In genomic region chr7:43649755-43650274, GRCh38 we compare ENCODE assay signal across 8 cellular contexts.
DNase-seq lines count a peak whose midpoint lies in the region; ATAC-seq and FAIRE-seq lines count a peak whose summit lies in the region.

No MANE protein-coding gene starts in this region.

- peak; percentile 77 for FAIRE-seq in RCC 7860 (lab: Jason Lieb, UNC)

- CTCF ChIA-PET in activated CD8-positive, alpha-beta memory T cell treated with anti-CD3 and anti-CD28 coated beads, Interleukin-2, amount 10 ng/mL, durations not matched to agents 7 days and 5 days (lab: Charles Lee), result interaction anchor here (0.6 to 11.0 kb wide), 11 partner anchors 11 to 429 kb away, joined by 3 to 90 read pairs (median 8); partner anchors contain the start of gene STK17A

- H3K4me1 ChIP-seq in adipocyte (ENCODE audit: control insufficient read depth, insufficient read depth, low read length) (peaks cover 69% of the 10 kb centered on the region), mucosa of rectum (ENCODE audit: control insufficient read depth in 2 of 2, insufficient read depth in 2 of 2, low read length in 2 of 2) (peaks cover 42 to 44% of the 10 kb centered on the region in 2 donors)

- peak overlapping the region; percentile 76 for H3K4me3 Mint-ChIP-seq in activated CD8-positive, alpha-beta memory T cell treated with anti-CD3 and anti-CD28 coated beads, Interleukin-2, amount 10 ng/mL, durations not matched to agents 7 days and 5 days

- H3K36me3 Mint-ChIP-seq in activated CD8-positive, alpha-beta memory T cell treated with anti-CD3 and anti-CD28 coated beads, Interleukin-2, amount 10 ng/mL, durations not matched to agents 7 days and 5 days, result peaks cover 39% of the 10 kb centered on the region

- peaks cover 8% of the 10 kb centered on the region for H3K36me3 ChIP-seq in adipocyte (ENCODE audit: control insufficient read depth, insufficient read depth, low read length, severe bottlenecking)
- H3K36me3 ChIP-seq in mucosa of rectum (ENCODE audit: control insufficient read depth in 2 of 2, insufficient read depth in 2 of 2, low read length in 2 of 2), result no peaks in the 10 kb centered on the region
- H3K36me3 ChIP-seq in MG63, result peaks cover 30% of the 10 kb centered on the region

- peak overlapping the region; percentile 72 for H3K9ac ChIP-seq in adipocyte (ENCODE audit: low read length)
- H3K9ac ChIP-seq in mucosa of rectum (ENCODE audit: low read depth in 1 of 2, low read length in 2 of 2), result peak overlapping the region; percentile 1 to 35

- H3K4me1 Mint-ChIP-seq in activated CD8-positive, alpha-beta memory T cell treated with anti-CD3 and anti-CD28 coated beads, Interleukin-2, amount 10 ng/mL, durations not matched to agents 7 days and 5 days, result peaks cover 95% of the 10 kb centered on the region

- peak; percentile 92 for DNase-seq in activated CD8-positive, alpha-beta memory T cell treated with anti-CD3 and anti-CD28 coated beads, Interleukin-2, amount 10 ng/mL, durations not matched to agents 7 days and 5 days
- no peak for DNase-seq in activated CD8-positive, alpha-beta memory T cell treated with anti-CD3 and anti-CD28 coated beads for 24 hours
- peak; percentile 76 for DNase-seq in RCC 7860 (ENCODE audit: low spot score)
- DNase-seq in adipocyte (ENCODE audit: low read depth), result no peak
- DNase-seq in MG63, result no peak
- DNase-seq in GM03348 (ENCODE audit: low spot score), result no peak

- ATAC-seq in activated CD8-positive, alpha-beta memory T cell treated with anti-CD3 and anti-CD28 coated beads, Interleukin-2, amount 10 ng/mL, durations not matched to agents 7 days and 5 days, result peak; percentile 60
- ATAC-seq in HG02970 (IDR thresholded peaks at IDR 0.05; ENCODE audit: low FRiP score, unreplicated experiment), result peak; percentile 44

- H3K27ac ChIP-seq in mucosa of rectum (ENCODE audit: low read depth in 2 of 2, low read length in 2 of 2), result peak overlapping the region; percentile 32 to 76

- H3K9me3 ChIP-seq in adipocyte (ENCODE audit: control insufficient read depth, low read length) (no peaks in the 10 kb centered on the region), mucosa of rectum (ENCODE audit: control insufficient read depth in 2 of 2, low read length in 2 of 2) (no peaks in the 10 kb centered on the region), MG63 (no peaks in the 10 kb centered on the region)

- H3K27me3 Mint-ChIP-seq in activated CD8-positive, alpha-beta memory T cell treated with anti-CD3 and anti-CD28 coated beads, Interleukin-2, amount 10 ng/mL, durations not matched to agents 7 days and 5 days, result no peaks in the 10 kb centered on the region

- H3K27me3 ChIP-seq in adipocyte (replicated peaks; ENCODE audit: control insufficient read depth, insufficient read depth, low read length) (no peaks in the 10 kb centered on the region), mucosa of rectum (ENCODE audit: control insufficient read depth in 2 of 2, insufficient read depth in 2 of 2, low read length in 2 of 2) (no peaks in the 10 kb centered on the region), MG63 (no peaks in the 10 kb centered on the region)

- H3K9me3 Mint-ChIP-seq in activated CD8-positive, alpha-beta memory T cell treated with anti-CD3 and anti-CD28 coated beads, Interleukin-2, amount 10 ng/mL, durations not matched to agents 7 days and 5 days (ENCODE audit: low read depth), result no peaks in the 10 kb centered on the region

- peak overlapping the region; percentile 97 for H3K27ac Mint-ChIP-seq in activated CD8-positive, alpha-beta memory T cell treated with anti-CD3 and anti-CD28 coated beads, Interleukin-2, amount 10 ng/mL, durations not matched to agents 7 days and 5 days

- H3K4me3 ChIP-seq in adipocyte (ENCODE audit: low read length), result no peak overlapping the region
- peak overlapping the region in 1 of 2 donors; percentile 66 for H3K4me3 ChIP-seq in mucosa of rectum (ENCODE audit: low read length in 2 of 2)
- H3K4me3 ChIP-seq in MG63, result no peak overlapping the region

Comparison
In these comparisons a context has a peak if more than half of its experiments do, and no peak if none do; other contexts are left out.
1. DNase-seq: peak in activated CD8-positive, alpha-beta memory T cell treated with anti-CD3 and anti-CD28 coated beads, Interleukin-2, amount 10 ng/mL, durations not matched to agents 7 days and 5 days (single experiment) and RCC 7860 (single experiment); none in activated CD8-positive, alpha-beta memory T cell treated with anti-CD3 and anti-CD28 coated beads for 24 hours (single experiment), adipocyte (single experiment), MG63 (single experiment) and GM03348 (single experiment).